In the genomic region with DNA sequence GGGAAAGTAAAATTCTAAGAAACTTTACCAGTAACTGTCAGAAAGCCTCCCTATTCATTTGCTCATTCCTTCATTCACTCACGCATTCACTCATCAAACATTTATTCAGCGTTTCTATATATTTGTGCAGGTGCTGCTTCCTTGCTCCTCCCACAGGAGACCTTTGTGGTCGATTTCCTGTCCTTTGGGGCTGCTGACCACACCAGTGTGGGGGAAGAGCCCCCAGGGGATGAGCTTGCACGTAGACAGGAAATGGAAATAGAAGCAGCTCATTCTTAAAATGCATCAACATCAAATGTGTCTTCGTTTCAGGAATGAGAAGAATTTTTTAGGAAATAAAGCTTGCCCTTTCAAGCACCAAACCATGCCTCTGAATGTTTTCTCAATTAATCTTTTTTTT, we compare ENCODE assay signal across 9 cellular contexts. TPM values are rescaled to one million over a fixed set of nuclear protein-coding genes. Genes with fewer than 3 reads are reported as not detected.
A peak's percentile ranks its signal among the peaks of the same experiment; 100 is the strongest.
DNase-seq lines count a peak whose midpoint lies in the region; ATAC-seq and TF ChIP-seq lines count a peak whose summit lies in the region.
"Had no signal": no experiment of that assay in that cellular context is flagged by ENCODE, and none has a peak within 500 bp of the region (broad histone marks: within the 10 kb centered on the region; RNA-seq: fewer than 3 reads in every experiment).

No MANE protein-coding gene starts in this region.

- H3K4me3 Mint-ChIP-seq in activated naive CD8-positive, alpha-beta T cell treated with anti-CD3 and anti-CD28 coated beads for 36 hours, result peak overlapping the region; percentile 60

- H3K9ac ChIP-seq in BLaER1, result no peak overlapping the region

- H3K27ac Mint-ChIP-seq in activated naive CD8-positive, alpha-beta T cell treated with anti-CD3 and anti-CD28 coated beads for 36 hours, result peak overlapping the region; percentile 86

- H3K4me2 ChIP-seq in BLaER1, result peak overlapping the region; percentile 91

- intact Hi-C loops in upper lobe of right lung (cut with DNase I), result no loop called here

- TF ChIP-seq CTCF in upper lobe of right lung (IDR thresholded peaks at IDR 0.05), result no peak

- peak overlapping the region; percentile 43 for H3K4me3 ChIP-seq in BLaER1
- H3K4me3 ChIP-seq in upper lobe of right lung, result no peak overlapping the region

- H4K20me1 ChIP-seq in BLaER1, result no peaks in the 10 kb centered on the region

- ATAC-seq in GM18907 (IDR thresholded peaks at IDR 0.05; ENCODE audit: unreplicated experiment) (peak; percentile 58), upper lobe of right lung (no peak)

- H3K27me3 ChIP-seq in BLaER1, result no peaks in the 10 kb centered on the region
- peaks cover 11% of the 10 kb centered on the region for H3K27me3 ChIP-seq in upper lobe of right lung

- peaks cover 36% of the 10 kb centered on the region for H3K4me1 Mint-ChIP-seq in activated naive CD8-positive, alpha-beta T cell treated with anti-CD3 and anti-CD28 coated beads for 36 hours

- H3K4me1 ChIP-seq in BLaER1 (peaks cover 76% of the 10 kb centered on the region), upper lobe of right lung (no peaks in the 10 kb centered on the region)

- no peaks in the 10 kb centered on the region for H3K36me3 Mint-ChIP-seq in activated naive CD8-positive, alpha-beta T cell treated with anti-CD3 and anti-CD28 coated beads for 36 hours

- H3K27me3 Mint-ChIP-seq in activated naive CD8-positive, alpha-beta T cell treated with anti-CD3 and anti-CD28 coated beads for 36 hours, result no peaks in the 10 kb centered on the region

- no peaks in the 10 kb centered on the region for H3K36me3 ChIP-seq in BLaER1
- H3K36me3 ChIP-seq in upper lobe of right lung, result no peaks in the 10 kb centered on the region

- H3K9me3 ChIP-seq in BLaER1 (no peaks in the 10 kb centered on the region), upper lobe of right lung (no peaks in the 10 kb centered on the region)

- peak; percentile 93 for DNase-seq in HS-5 (ENCODE audit: low read depth)
- peak; percentile 75 for DNase-seq in activated naive CD8-positive, alpha-beta T cell treated with anti-CD3 and anti-CD28 coated beads for 36 hours
- peak; percentile 27 to 37 for DNase-seq in stimulated activated CD8-positive, alpha-beta memory T cell treated with anti-CD3 and anti-CD28 coated beads, Interleukin-2, amount 100 ng/mL, for 48 hours (ENCODE audit: low read depth in 2 of 2)
- DNase-seq in upper lobe of right lung, result no peak
- DNase-seq in NCI-H187 (lab: John Stamatoyannopoulos, UW), result no peak
- DNase-seq in midbrain (lab: John Stamatoyannopoulos, UW), result no peak

- H3K27ac ChIP-seq in BLaER1 (peak overlapping the region; percentile 63), upper lobe of right lung (no peak overlapping the region)

- no peaks in the 10 kb centered on the region for H3K9me3 Mint-ChIP-seq in activated naive CD8-positive, alpha-beta T cell treated with anti-CD3 and anti-CD28 coated beads for 36 hours

RNA-seq across cellular contexts. Expression of a gene that starts 9.6 kb away (rescaled TPM):
- 1 to 10 TPM in 1 of 2 experiments, under 1 TPM in 1; 0.88 to 1.0 TPM for total RNA-seq in activated naive CD8-positive, alpha-beta T cell treated with anti-CD3 and anti-CD28 coated beads for 36 hours
- 2.7 TPM for total RNA-seq in upper lobe of right lung
- total RNA-seq: endothelial cell of umbilical vein had no signal

RNA-seq across cellular contexts. Expression of a gene that starts 58.8 kb away (rescaled TPM):
- total RNA-seq in activated naive CD8-positive, alpha-beta T cell treated with anti-CD3 and anti-CD28 coated beads for 36 hours, result not detected
- total RNA-seq in upper lobe of right lung, result 0.41 TPM
- total RNA-seq: endothelial cell of umbilical vein had no signal

Comparison
In these comparisons a context has a peak if more than half of its experiments do, and no peak if none do; other contexts are left out.
1. DNase-seq: peak in HS-5 (single experiment), activated naive CD8-positive, alpha-beta T cell treated with anti-CD3 and anti-CD28 coated beads for 36 hours (single experiment) and stimulated activated CD8-positive, alpha-beta memory T cell treated with anti-CD3 and anti-CD28 coated beads, Interleukin-2, amount 100 ng/mL, for 48 hours (2 of 2); none in upper lobe of right lung (single experiment), NCI-H187 (0 of 2) and midbrain (single experiment).